In the genomic region with DNA sequence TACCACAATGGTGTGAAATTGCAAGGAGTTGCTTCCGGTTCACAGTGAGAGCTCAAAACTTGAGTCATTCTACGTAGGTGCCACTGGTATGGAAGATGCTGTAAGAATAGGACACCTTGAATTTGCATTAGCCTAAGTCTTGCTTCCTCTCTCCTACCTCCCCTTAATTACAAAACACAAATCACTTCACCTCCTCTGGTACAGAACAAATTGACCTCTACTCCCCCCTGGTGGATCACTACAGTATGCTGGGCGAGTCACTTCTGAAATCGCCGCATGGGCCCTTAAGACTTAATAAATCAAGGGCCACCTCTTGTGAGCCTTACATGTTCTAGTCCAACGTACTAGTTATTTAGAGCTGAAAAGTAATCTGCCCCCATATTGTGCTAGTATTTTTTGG, we compare ENCODE assay signal across 8 cellular contexts.
DNase-seq lines count a peak whose midpoint lies in the region; ATAC-seq and TF ChIP-seq lines count a peak whose summit lies in the region.

No MANE protein-coding gene starts in this region.

- no peaks in the 10 kb centered on the region for H3K36me3 ChIP-seq in prostate gland

- H3K4me1 ChIP-seq in prostate gland (replicated peaks): no peaks in the 10 kb centered on the region

- ATAC-seq in GM18520 (IDR thresholded peaks at IDR 0.05; ENCODE audit: unreplicated experiment): peak; percentile 60
- peak; percentile 81 for ATAC-seq in HG02938 (IDR thresholded peaks at IDR 0.05; ENCODE audit: unreplicated experiment)

- H3K27ac ChIP-seq in dorsolateral prefrontal cortex: no peak overlapping the region
- no peak overlapping the region for H3K27ac ChIP-seq in prostate gland

- no peak for TF ChIP-seq POLR2A in prostate gland (IDR thresholded peaks at IDR 0.05)

- H3K27me3 ChIP-seq in dorsolateral prefrontal cortex (no peaks in the 10 kb centered on the region), prostate gland (replicated peaks; ENCODE audit: insufficient read depth) (no peaks in the 10 kb centered on the region)

- peak; percentile 2 for DNase-seq in DMS 273 treated with DMSO at 0.1 percent for 48 hours (lab: John Stamatoyannopoulos, UW)
- DNase-seq in NCI-H524 treated with DMSO at 0.1 percent for 48 hours (lab: John Stamatoyannopoulos, UW): peak; percentile 37
- no peak for DNase-seq in dorsolateral prefrontal cortex
- DNase-seq in prostate gland (ENCODE audit: low spot score): peak; percentile 8
- DNase-seq in T-helper 9 cell: no peak
- DNase-seq in OCI-M2 (lab: John Stamatoyannopoulos, UW; ENCODE audit: unreplicated experiment): no peak

- 65% methylated on average over 6 of the region's 6 CpGs for WGBS in prostate gland

- TF ChIP-seq CTCF in dorsolateral prefrontal cortex (IDR thresholded peaks at IDR 0.05 in 54 of 56, conservative IDR thresholded peaks at IDR 0.05 in 2 of 56; ENCODE audit: low read depth in 1 of 56, partially characterized antibody in 56 of 56) (peak in 42 of 56 donors; percentile 8 to 49 (median 28)), prostate gland (IDR thresholded peaks at IDR 0.05) (peak in 3 of 4 experiments; percentile 24 to 31 (median 26))

- H3K4me3 ChIP-seq in dorsolateral prefrontal cortex (no peak overlapping the region), prostate gland (no peak overlapping the region)

- intact Hi-C loops in dorsolateral prefrontal cortex (cut with DNase I): no loop called here
- intact Hi-C loops in prostate gland (cut with DNase I): no loop called here

- H3K9me3 ChIP-seq in prostate gland: no peaks in the 10 kb centered on the region

Comparison
In these comparisons a context has a peak if more than half of its experiments do, and no peak if none do; other contexts are left out.
1. DNase-seq: peak in DMS 273 treated with DMSO at 0.1 percent for 48 hours (single experiment), NCI-H524 treated with DMSO at 0.1 percent for 48 hours (single experiment) and prostate gland (single experiment); none in dorsolateral prefrontal cortex (0 of 10), T-helper 9 cell (single experiment) and OCI-M2 (single experiment).